1 cellular context compared by ENCODE assay signal in the genomic region with DNA sequence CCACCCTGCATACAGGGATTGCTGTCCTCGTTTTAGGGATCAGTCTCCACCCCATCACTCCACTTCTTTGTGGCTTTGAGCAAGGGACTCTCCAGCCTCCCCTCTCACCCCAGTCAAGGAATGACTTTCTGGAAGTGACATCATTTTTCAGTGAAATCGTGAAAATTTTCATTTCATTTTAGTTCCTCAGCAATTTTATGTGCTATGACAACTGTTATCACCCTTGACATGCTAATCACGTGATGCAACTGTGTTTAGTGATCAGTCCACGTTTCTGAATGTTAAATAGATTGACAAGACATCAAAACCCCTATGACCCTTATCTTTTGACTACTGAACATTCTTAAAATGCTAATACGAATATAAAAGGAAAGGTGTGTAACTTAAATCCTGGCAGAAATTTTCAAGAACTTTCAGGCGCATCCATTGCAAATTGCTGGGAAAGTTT.
TF ChIP-seq lines count a peak whose summit lies in the region.

No MANE protein-coding gene starts in this region.

TF ChIP-seq in H1, 55 proteins besides CTCF, POLR2A, EP300 and RAD21 (continued from another document):
- TF ChIP-seq KDM4A (IDR thresholded peaks at IDR 0.05; ENCODE audit: low read depth, low read length, severe bottlenecking) (no peak), RBBP5 (IDR thresholded peaks at IDR 0.05; ENCODE audit: borderline replicate concordance, low read depth, low read length) (no peak), SP1 (IDR thresholded peaks at IDR 0.05; ENCODE audit: low read depth, low read length) (no peak), TAF7 (optimal IDR thresholded peaks at IDR 0.05; ENCODE audit: borderline replicate concordance, low read depth, low read length) (no peak), CEBPB (IDR thresholded peaks at IDR 0.05; ENCODE audit: low read depth, low read length) (no peak), SP2 (IDR thresholded peaks at IDR 0.05; ENCODE audit: low read length) (no peak), SP4 (IDR thresholded peaks at IDR 0.05; ENCODE audit: low read length) (no peak), JUND (IDR thresholded peaks at IDR 0.05; ENCODE audit: low read length) (no peak), RXRA (IDR thresholded peaks at IDR 0.05; ENCODE audit: insufficient read depth, low read depth, low read length) (no peak)
- TF ChIP-seq, protein P1, sequence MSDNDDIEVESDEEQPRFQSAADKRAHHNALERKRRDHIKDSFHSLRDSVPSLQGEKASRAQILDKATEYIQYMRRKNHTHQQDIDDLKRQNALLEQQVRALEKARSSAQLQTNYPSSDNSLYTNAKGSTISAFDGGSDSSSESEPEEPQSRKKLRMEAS (IDR thresholded peaks at IDR 0.05), result no peak
TF ChIP-seq in H1: peak in this region for 0.
